In genomic region chr9:95515272-95516113, GRCh38 we compare ENCODE assay signal across 8 cellular contexts. TPM values are rescaled to one million over a fixed set of nuclear protein-coding genes. Genes with fewer than 3 reads are reported as not detected.
DNase-seq lines count a peak whose midpoint lies in the region; ATAC-seq and TF ChIP-seq lines count a peak whose summit lies in the region.

No MANE protein-coding gene starts in this region.

- H4K91ac ChIP-seq in neuronal stem cell (ENCODE audit: low read depth, low read length, poor library complexity) = no peak overlapping the region

- peak overlapping the region; percentile 99 for H3K4me2 ChIP-seq in neuronal stem cell (ENCODE audit: insufficient read depth, low read length, poor library complexity, severe bottlenecking)

- no peaks in the 10 kb centered on the region for H3K36me3 ChIP-seq in ACC112 (ENCODE audit: insufficient read depth, low read length)
- H3K36me3 ChIP-seq in neuronal stem cell (replicated peaks in 1 of 2; ENCODE audit: control insufficient read depth in 2 of 2, insufficient read depth in 2 of 2, low read length in 2 of 2) = no peaks in the 10 kb centered on the region

- no peak overlapping the region for H2AFZ ChIP-seq in ACC112 (ENCODE audit: low read length, unreplicated experiment)
- peak overlapping the region; percentile 85 for H2AFZ ChIP-seq in neuronal stem cell (ENCODE audit: low read length)

- H3K4ac ChIP-seq in neuronal stem cell (ENCODE audit: low read length) = no peak overlapping the region

- peaks cover 2% of the 10 kb centered on the region for H3K36me3 Mint-ChIP-seq in activated CD4-positive, alpha-beta T cell treated with anti-CD3 and anti-CD28 coated beads, Interleukin-2, amount 10 ng/mL, durations not matched to agents 24 days and 14 days (ENCODE audit: low read depth)

- no peak overlapping the region for H3K27ac Mint-ChIP-seq in activated CD4-positive, alpha-beta T cell treated with anti-CD3 and anti-CD28 coated beads, Interleukin-2, amount 10 ng/mL, durations not matched to agents 24 days and 14 days

- peaks cover 27% of the 10 kb centered on the region for H3K27me3 ChIP-seq in ACC112 (ENCODE audit: insufficient read depth, low read length)
- H3K27me3 ChIP-seq in neuronal stem cell (ENCODE audit: control insufficient read depth in 3 of 3, insufficient read depth in 3 of 3, low read depth in 1 of 3, low read length in 3 of 3) = peaks cover 0 to 23% (median 0%) of the 10 kb centered on the region in 3 experiments

- H4K8ac ChIP-seq in neuronal stem cell (ENCODE audit: low read depth, low read length) = no peak overlapping the region

- peak overlapping the region; percentile 42 for H3K4me3 Mint-ChIP-seq in activated CD4-positive, alpha-beta T cell treated with anti-CD3 and anti-CD28 coated beads, Interleukin-2, amount 10 ng/mL, durations not matched to agents 24 days and 14 days

- H2BK12ac ChIP-seq in neuronal stem cell (ENCODE audit: low read length) = no peak overlapping the region

- WGBS in neuronal stem cell (ENCODE audit: extremely low coverage in 2 of 2, insufficient read length in 2 of 2, insufficient replicate concordance in 1 of 2), 2 donors = no CpG with 5 or more reads among the region's 48 CpGs

- H3K18ac ChIP-seq in neuronal stem cell (ENCODE audit: low read length) = peak overlapping the region; percentile 90

- no peaks in the 10 kb centered on the region for H3K9me3 Mint-ChIP-seq in activated CD4-positive, alpha-beta T cell treated with anti-CD3 and anti-CD28 coated beads, Interleukin-2, amount 10 ng/mL, durations not matched to agents 24 days and 14 days

- no peak overlapping the region for H2BK15ac ChIP-seq in neuronal stem cell (ENCODE audit: low read length)

- POLR2A ChIA-PET in HEK293T (lab: Yijun Ruan, JAX) = interaction anchor here (0.6 to 1.5 kb wide), 2 partner anchors 16 to 360 kb away, joined by 3 to 4 read pairs; partner anchors contain the start of gene ERCC6L2

- no peaks in the 10 kb centered on the region for H3K79me1 ChIP-seq in neuronal stem cell (ENCODE audit: low read depth, low read length)

- peaks cover 73% of the 10 kb centered on the region for H3K27me3 Mint-ChIP-seq in activated CD4-positive, alpha-beta T cell treated with anti-CD3 and anti-CD28 coated beads, Interleukin-2, amount 10 ng/mL, durations not matched to agents 24 days and 14 days

- TF ChIP-seq CTCF in epithelial cell of esophagus (IDR thresholded peaks at IDR 0.05; ENCODE audit: insufficient read depth, low read depth, low read length, missing control alignments) = no peak

- intact Hi-C loops in activated CD4-positive, alpha-beta T cell treated with anti-CD3 and anti-CD28 coated beads, Interleukin-2, amount 10 ng/mL, durations not matched to agents 24 days and 14 days (cut with micrococcal nuclease) = loop anchor here (1.0 to 10.0 kb wide), 2 partner anchors 8 to 91 kb away; no protein-coding TSS in a partner anchor

- ATAC-seq in GM19035 (IDR thresholded peaks at IDR 0.05; ENCODE audit: unreplicated experiment) (no peak), HG03135 (IDR thresholded peaks at IDR 0.05; ENCODE audit: unreplicated experiment) (no peak)

- DNase-seq in HEK293T (ENCODE audit: extremely low spot score) (peak; percentile 53), epithelial cell of esophagus (ENCODE audit: low read depth) (no peak), neuronal stem cell (ENCODE audit: low spot score) (no peak)
- peak; percentile 78 for DNase-seq in activated CD4-positive, alpha-beta T cell treated with anti-CD3 and anti-CD28 coated beads, Interleukin-2, amount 10 ng/mL, durations not matched to agents 24 days and 14 days
- no peak for DNase-seq in activated CD4-positive, CD25-positive, alpha-beta regulatory T cell (lab: John Stamatoyannopoulos, UW)

- peaks cover 18% of the 10 kb centered on the region for H3K79me2 ChIP-seq in ACC112 (ENCODE audit: control insufficient read depth, insufficient read depth, low read length, unreplicated experiment)

- peaks cover 15% of the 10 kb centered on the region for H3K4me1 Mint-ChIP-seq in activated CD4-positive, alpha-beta T cell treated with anti-CD3 and anti-CD28 coated beads, Interleukin-2, amount 10 ng/mL, durations not matched to agents 24 days and 14 days

- H3K9ac ChIP-seq in neuronal stem cell (ENCODE audit: low read depth, low read length, poor library complexity) = peak overlapping the region; percentile 86

- peaks cover 2 to 10% of the 10 kb centered on the region in 2 donors for H3K9me3 ChIP-seq in neuronal stem cell (replicated peaks in 1 of 2; ENCODE audit: control insufficient read depth in 2 of 2, insufficient read depth in 1 of 2, low read depth in 1 of 2, low read length in 2 of 2)

- H2AK5ac ChIP-seq in neuronal stem cell (ENCODE audit: low read depth, low read length) = no peak overlapping the region

- H3K23ac ChIP-seq in neuronal stem cell (ENCODE audit: low read depth, low read length, poor library complexity) = peak overlapping the region; percentile 28

- H3K4me3 ChIP-seq in ACC112 (ENCODE audit: low read depth, low read length) = peak overlapping the region; percentile 75
- peak overlapping the region; percentile 37 for H3K4me3 ChIP-seq in epithelial cell of esophagus (ENCODE audit: low read length)
- peak overlapping the region; percentile 79 to 83 for H3K4me3 ChIP-seq in neuronal stem cell (ENCODE audit: low read length in 2 of 2)

- peaks cover 7% of the 10 kb centered on the region for H3K4me1 ChIP-seq in ACC112 (ENCODE audit: control insufficient read depth, insufficient read depth, low read length, unreplicated experiment)
- H3K4me1 ChIP-seq in neuronal stem cell (ENCODE audit: control insufficient read depth in 2 of 2, insufficient read depth in 1 of 2, low read depth in 1 of 2, low read length in 2 of 2) = peaks cover 22 to 36% of the 10 kb centered on the region in 2 donors

- no peak overlapping the region for H2BK5ac ChIP-seq in neuronal stem cell (ENCODE audit: low read length)

- H3K14ac ChIP-seq in neuronal stem cell (ENCODE audit: low read length) = no peak overlapping the region

- H3K27ac ChIP-seq in ACC112 (ENCODE audit: low read depth, low read length) (no peak overlapping the region), neuronal stem cell (replicated peaks; ENCODE audit: low read length) (no peak overlapping the region)

- CTCF ChIA-PET in HEK293T (lab: Yijun Ruan, JAX) = no interaction called here

- H2BK120ac ChIP-seq in neuronal stem cell (ENCODE audit: low read depth, low read length) = no peak overlapping the region

TF ChIP-seq in HEK293T, 16 proteins besides CTCF, POLR2A, EP300 and RAD21:
- TF ChIP-seq, protein P1, sequence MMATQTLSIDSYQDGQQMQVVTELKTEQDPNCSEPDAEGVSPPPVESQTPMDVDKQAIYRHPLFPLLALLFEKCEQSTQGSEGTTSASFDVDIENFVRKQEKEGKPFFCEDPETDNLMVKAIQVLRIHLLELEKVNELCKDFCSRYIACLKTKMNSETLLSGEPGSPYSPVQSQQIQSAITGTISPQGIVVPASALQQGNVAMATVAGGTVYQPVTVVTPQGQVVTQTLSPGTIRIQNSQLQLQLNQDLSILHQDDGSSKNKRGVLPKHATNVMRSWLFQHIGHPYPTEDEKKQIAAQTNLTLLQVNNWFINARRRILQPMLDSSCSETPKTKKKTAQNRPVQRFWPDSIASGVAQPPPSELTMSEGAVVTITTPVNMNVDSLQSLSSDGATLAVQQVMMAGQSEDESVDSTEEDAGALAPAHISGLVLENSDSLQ (IDR thresholded peaks at IDR 0.05) = peak; percentile 90
- no peak for TF ChIP-seq SP1 (IDR thresholded peaks at IDR 0.05)
- no peak for TF ChIP-seq ELF4 (IDR thresholded peaks at IDR 0.05)
- TF ChIP-seq TARDBP (IDR thresholded peaks at IDR 0.05) = no peak
- TF ChIP-seq FOXM1 (IDR thresholded peaks at IDR 0.05; ENCODE audit: borderline replicate concordance) = no peak
- TF ChIP-seq BHLHE40 (IDR thresholded peaks at IDR 0.05; ENCODE audit: borderline replicate concordance) = no peak
- no peak for TF ChIP-seq ARNT (IDR thresholded peaks at IDR 0.05)

RNA-seq across cellular contexts. Expression of gene PTCH1, which starts 1.3 kb away (rescaled TPM):
- total RNA-seq in activated CD4-positive, alpha-beta T cell treated with anti-CD3 and anti-CD28 coated beads, Interleukin-2, amount 10 ng/mL, durations not matched to agents 24 days and 14 days = 4.2 and 5.0 TPM in 2 replicates
- polyA plus RNA-seq in neuronal stem cell (2013, experiment 1 of 2) = 18.4 TPM
- polyA plus RNA-seq in neuronal stem cell (2013, experiment 2 of 2) = 18.9 TPM

Comparison
In these comparisons a context has a peak if more than half of its experiments do, and no peak if none do; other contexts are left out.
1. DNase-seq: peak in HEK293T (single experiment) and activated CD4-positive, alpha-beta T cell treated with anti-CD3 and anti-CD28 coated beads, Interleukin-2, amount 10 ng/mL, durations not matched to agents 24 days and 14 days (single experiment); none in epithelial cell of esophagus (single experiment), neuronal stem cell (single experiment) and activated CD4-positive, CD25-positive, alpha-beta regulatory T cell (0 of 4).
2. Peak in every context shown above with its lines, with median percentiles within 50 percentile points of each other: H3K4me3 ChIP-seq.